ENCODE assay signal across 13 cellular contexts in the genomic region with DNA sequence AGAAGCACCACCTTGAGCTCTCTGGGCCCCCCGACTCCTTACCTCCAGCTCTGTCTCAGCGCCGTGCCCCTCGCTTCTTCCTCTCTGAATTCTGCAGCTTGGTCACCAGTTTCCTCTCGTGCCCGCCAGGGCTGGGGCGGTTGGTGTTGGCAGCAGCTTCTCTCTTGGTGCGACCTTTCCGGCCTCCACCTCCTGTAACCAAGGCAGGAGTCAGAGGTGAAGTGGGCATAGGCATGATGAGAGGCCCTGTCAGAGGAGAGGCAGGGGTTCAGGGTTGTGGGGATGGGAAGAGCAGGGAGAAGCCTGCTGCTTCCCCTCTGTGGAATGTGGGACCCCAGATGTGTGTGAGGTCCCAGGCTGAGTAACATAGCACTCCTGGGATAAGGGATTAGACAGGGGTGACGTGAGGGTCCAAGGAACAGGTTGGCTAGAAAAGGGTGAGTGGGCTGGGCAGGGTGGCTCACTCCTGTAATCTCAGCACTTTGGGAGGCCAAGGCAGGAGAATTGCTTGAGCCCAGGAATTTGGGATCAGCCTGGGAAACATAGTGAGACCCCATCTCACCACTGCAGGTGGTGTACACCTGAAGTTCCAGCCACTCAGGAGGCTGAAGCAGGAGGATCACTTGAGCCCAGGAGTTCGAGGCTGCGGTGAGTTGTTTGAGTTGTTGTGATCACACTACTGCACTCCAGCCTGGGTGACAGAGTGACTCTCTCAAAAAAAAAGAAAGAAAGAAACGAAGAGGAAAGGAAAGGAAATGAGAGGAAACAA. TPM values are rescaled to one million over a fixed set of nuclear protein-coding genes. Genes with fewer than 3 reads are reported as not detected.
A peak's percentile ranks its signal among the peaks of the same experiment; 100 is the strongest.
DNase-seq lines count a peak whose midpoint lies in the region; ATAC-seq, FAIRE-seq and TF ChIP-seq lines count a peak whose summit lies in the region.
"Had no signal": no experiment of that assay in that cellular context is flagged by ENCODE, and none has a peak within 500 bp of the region (broad histone marks: within the 10 kb centered on the region; RNA-seq: fewer than 3 reads in every experiment).

No MANE protein-coding gene starts in this region.

- DNase-seq in T-helper 17 cell = no peak
- no peak for DNase-seq in fibroblast of the aortic adventitia (ENCODE audit: low read depth)
- peak in 3 of 6 donors; percentile 46 to 71 (median 47) for DNase-seq in pancreas
- DNase-seq in pons (ENCODE audit: low spot score) = no peak
- no peak for DNase-seq in GM13977 (ENCODE audit: low spot score)
- no peak for DNase-seq in epidermal melanocyte (ENCODE audit: insufficient read length, low spot score)
- no peak for DNase-seq in glutamatergic neuron
- DNase-seq: activated CD8-positive, alpha-beta T cell treated with anti-CD3 and anti-CD28 coated beads, Interleukin-2, amount 10 ng/mL, durations not matched to agents 7 days and 5 days; effector CD8-positive, alpha-beta T cell; NCI-H187 treated with DMSO at 0.1 percent for 48 hours had no signal

- peak overlapping the region; percentile 89 for H3K4me3 ChIP-seq in fibroblast of the aortic adventitia (ENCODE audit: low read depth, low read length)
- peak overlapping the region; percentile 24 to 63 (median 46) for H3K4me3 ChIP-seq in pancreas
- H3K4me3 ChIP-seq: BLaER1 had no signal

- H3K27ac Mint-ChIP-seq in T-helper 17 cell (peak overlapping the region; percentile 94), glutamatergic neuron (ENCODE audit: unreplicated experiment) (no peak overlapping the region)
- H3K27ac Mint-ChIP-seq: activated CD8-positive, alpha-beta T cell treated with anti-CD3 and anti-CD28 coated beads, Interleukin-2, amount 10 ng/mL, durations not matched to agents 7 days and 5 days had no signal

- H3K27me3 ChIP-seq in pancreas = no peaks in the 10 kb centered on the region
- H3K27me3 ChIP-seq: BLaER1 had no signal

- intact Hi-C loops in pancreas (cut with DNase I) = no loop called here

- H3K36me3 ChIP-seq in pancreas = no peaks in the 10 kb centered on the region
- H3K36me3 ChIP-seq: BLaER1 had no signal

- WGBS in pancreas, 2 donors = 39 to 43% methylated on average over 13 of the region's 13 CpGs

- no peak overlapping the region for H3K4me3 Mint-ChIP-seq in T-helper 17 cell
- H3K4me3 Mint-ChIP-seq in glutamatergic neuron (ENCODE audit: unreplicated experiment) = no peak overlapping the region
- H3K4me3 Mint-ChIP-seq: activated CD8-positive, alpha-beta T cell treated with anti-CD3 and anti-CD28 coated beads, Interleukin-2, amount 10 ng/mL, durations not matched to agents 7 days and 5 days had no signal

- no peak for ATAC-seq in T-helper 17 cell
- peak; percentile 6 to 17 (median 9) for ATAC-seq in pancreas
- ATAC-seq: activated CD8-positive, alpha-beta T cell treated with anti-CD3 and anti-CD28 coated beads, Interleukin-2, amount 10 ng/mL, durations not matched to agents 7 days and 5 days had no signal

- peaks cover 0 to 17% (median 11%) of the 10 kb centered on the region in 3 donors for H3K4me1 ChIP-seq in pancreas
- H3K4me1 ChIP-seq: BLaER1 had no signal

- no peak for TF ChIP-seq CTCF in 22Rv1 (IDR thresholded peaks at IDR 0.05)
- no peak for TF ChIP-seq CTCF in fibroblast of the aortic adventitia (IDR thresholded peaks at IDR 0.05; ENCODE audit: insufficient read depth, low read length)
- no peak for TF ChIP-seq CTCF in pancreas (IDR thresholded peaks at IDR 0.05)
- TF ChIP-seq CTCF in GM13977 (IDR thresholded peaks at IDR 0.05; ENCODE audit: extremely low read depth, insufficient read depth, missing control alignments) = no peak
- no peak for TF ChIP-seq CTCF in glutamatergic neuron (IDR thresholded peaks at IDR 0.05; ENCODE audit: partially characterized antibody, unreplicated experiment)

- H3K9me3 ChIP-seq in T-helper 17 cell (ENCODE audit: control insufficient read depth, low read length, poor library complexity, severe bottlenecking) = no peaks in the 10 kb centered on the region
- no peaks in the 10 kb centered on the region for H3K9me3 ChIP-seq in pancreas
- H3K9me3 ChIP-seq: BLaER1 had no signal

- H3K27ac ChIP-seq in 22Rv1 = peak overlapping the region; percentile 94
- H3K27ac ChIP-seq in pancreas = peak overlapping the region; percentile 68 to 94 (median 80)
- H3K27ac ChIP-seq: BLaER1 had no signal

- in situ Hi-C loops in GM13977 (cut with MboI; ENCODE audit: low pct_unique_long_range_greater_than_20kb, low sequenced_read_pairs, unreplicated experiment) = loop anchor here (25.0 kb wide), 1 partner anchor 226 kb away; no protein-coding TSS in a partner anchor

- H3K27me3 Mint-ChIP-seq in T-helper 17 cell = no peaks in the 10 kb centered on the region
- H3K27me3 Mint-ChIP-seq in glutamatergic neuron (ENCODE audit: unreplicated experiment) = peaks cover 11% of the 10 kb centered on the region

- H3K4me1 Mint-ChIP-seq in T-helper 17 cell (peaks cover 48% of the 10 kb centered on the region), glutamatergic neuron (ENCODE audit: low read depth, unreplicated experiment) (peaks cover 7% of the 10 kb centered on the region)

- FAIRE-seq in pancreas (lab: Jason Lieb, UNC) = no peak

- H3K9me3 Mint-ChIP-seq in glutamatergic neuron (ENCODE audit: unreplicated experiment) = peaks cover 6% of the 10 kb centered on the region

- H3K36me3 Mint-ChIP-seq in T-helper 17 cell (ENCODE audit: low read depth) (peaks cover 2% of the 10 kb centered on the region), glutamatergic neuron (ENCODE audit: unreplicated experiment) (no peaks in the 10 kb centered on the region)

RNA-seq across cellular contexts. Expression of a gene that starts 0.6 kb away (rescaled TPM):
- under 1 TPM; 0.07 to 0.13 TPM for total RNA-seq in T-helper 17 cell
- 28.8 and 56.1 TPM in 2 replicates for total RNA-seq in fibroblast of the aortic adventitia (ENCODE audit: low replicate concordance)
- total RNA-seq in pancreas = 100 to 1,000 TPM in 3 of 6 donors, 10 to 100 TPM in 3; 28.9 to 303 (median 103) TPM
- 100 to 1,000 TPM; 117 to 151 TPM for polyA plus RNA-seq in pancreas
- total RNA-seq in glutamatergic neuron (ENCODE audit: unreplicated experiment) = not detected
- total RNA-seq: activated CD8-positive, alpha-beta T cell treated with anti-CD3 and anti-CD28 coated beads, Interleukin-2, amount 10 ng/mL, durations not matched to agents 7 days and 5 days had no signal

RNA-seq across cellular contexts. Expression of a gene that starts 15.6 kb away (rescaled TPM):
- total RNA-seq in T-helper 17 cell = 10 to 100 TPM; 49.7 to 53.7 TPM
- total RNA-seq in fibroblast of the aortic adventitia (ENCODE audit: low replicate concordance) = 11.9 and 14.6 TPM in 2 replicates
- 10 to 100 TPM; 14.2 to 28.3 (median 17.0) TPM for total RNA-seq in pancreas
- 10 to 100 TPM; 40.2 to 46.6 TPM for polyA plus RNA-seq in pancreas
- total RNA-seq in glutamatergic neuron (ENCODE audit: unreplicated experiment) = 29.2 TPM

RNA-seq across cellular contexts. Expression of a gene that starts 31.5 kb away (rescaled TPM):
- total RNA-seq in T-helper 17 cell (not detected), fibroblast of the aortic adventitia (ENCODE audit: low replicate concordance) (not detected in 2 replicates), pancreas (under 1 TPM in 2 of 6 donors, not detected in 4; 0.18 to 0.20 TPM), glutamatergic neuron (ENCODE audit: unreplicated experiment) (not detected)
- polyA plus RNA-seq in pancreas = under 1 TPM in 1 of 2 donors, not detected in 1; 0.68 TPM
- total RNA-seq: activated CD8-positive, alpha-beta T cell treated with anti-CD3 and anti-CD28 coated beads, Interleukin-2, amount 10 ng/mL, durations not matched to agents 7 days and 5 days; SK-MEL-5 had no signal

RNA-seq across cellular contexts. Expression of a gene that starts 43.7 kb away (rescaled TPM):
- total RNA-seq in T-helper 17 cell (10 to 100 TPM; 12.6 to 13.6 TPM), fibroblast of the aortic adventitia (ENCODE audit: low replicate concordance) (not detected in 2 replicates), pancreas (1 to 10 TPM in 2 of 6 donors, under 1 TPM in 4; 0.16 to 3.0 (median 0.45) TPM), glutamatergic neuron (ENCODE audit: unreplicated experiment) (not detected)
- polyA plus RNA-seq in pancreas = 1 to 10 TPM in 1 of 2 donors, under 1 TPM in 1; 0.70 to 1.5 TPM

RNA-seq across cellular contexts. Expression of a gene that starts 46.3 kb away (rescaled TPM):
- total RNA-seq in T-helper 17 cell (10 to 100 TPM; 44.6 to 57.1 TPM), fibroblast of the aortic adventitia (ENCODE audit: low replicate concordance) (13.6 and 18.4 TPM in 2 replicates), pancreas (10 to 100 TPM in 3 of 6 donors, 1 to 10 TPM in 3; 6.9 to 17.2 (median 10.2) TPM), glutamatergic neuron (ENCODE audit: unreplicated experiment) (29.4 TPM)
- 10 to 100 TPM; 13.8 to 25.9 TPM for polyA plus RNA-seq in pancreas

Comparison
In these comparisons a context has a peak if more than half of its experiments do, and no peak if none do; other contexts are left out.
1. RNA of a gene that starts 0.6 kb away (total RNA-seq): 28.9 to 303 TPM in pancreas and 28.8 to 56.1 TPM in fibroblast of the aortic adventitia; 0.07 to 0.13 TPM in T-helper 17 cell and not detected in glutamatergic neuron (single experiment); every median in the first group is over 10 times any median in the second.